ENCODE assay signal across 9 cellular contexts in genomic region chr17:15642505-15643251, GRCh38. TPM values are rescaled to one million over a fixed set of nuclear protein-coding genes. Genes with fewer than 3 reads are reported as not detected.
A peak's percentile ranks its signal among the peaks of the same experiment; 100 is the strongest.
DNase-seq lines count a peak whose midpoint lies in the region; FAIRE-seq and TF ChIP-seq lines count a peak whose summit lies in the region.
"Not testable (repeated sequence)": the region's sequence is repeated elsewhere in the genome, so short reads cannot be mapped to it uniquely, and the experiment has no call there.
"Had no signal": no experiment of that assay in that cellular context is flagged by ENCODE, and none has a peak within 500 bp of the region (broad histone marks: within the 10 kb centered on the region; RNA-seq: fewer than 3 reads in every experiment).

No MANE protein-coding gene starts in this region.

- not testable (repeated sequence) for H3K4me3 ChIP-seq in GM23248; astrocyte (ENCODE audit: insufficient read depth, low read depth, low read length); mesenchymal stem cell (ENCODE audit: insufficient read depth in 1 of 2, low read depth in 1 of 2, low read length in 2 of 2)
- H3K4me3 ChIP-seq in PC-9 (peak overlapping the region; percentile 46; the same call in 1 of the 2 replicates), left ventricle myocardium inferior (peak overlapping the region; percentile 25), skeletal muscle satellite cell (ENCODE audit: low read length) (peak overlapping the region; percentile 30)

- TSS peak; percentile 31 for BruUV-seq in PC-9 (replicated peaks; lab: Mats Ljungman, UMichigan)

- H3K4me1 ChIP-seq in GM23248 (ENCODE audit: insufficient read depth) (peaks cover 14% of the 10 kb centered on the region), PC-9 (replicated peaks; ENCODE audit: insufficient read depth) (peaks cover 45% of the 10 kb centered on the region), astrocyte (ENCODE audit: insufficient read depth, low read length) (peaks cover 12% of the 10 kb centered on the region), left ventricle myocardium inferior (peaks cover 29% of the 10 kb centered on the region), skeletal muscle satellite cell (ENCODE audit: control insufficient read depth, insufficient read depth, low read length) (peaks cover 20% of the 10 kb centered on the region)
- not testable (repeated sequence) for H3K4me1 ChIP-seq in mesenchymal stem cell (ENCODE audit: control insufficient read depth, insufficient read depth, low read depth, low read length)

- H3K9me3 Mint-ChIP-seq in astrocyte (ENCODE audit: unreplicated experiment), result not testable (repeated sequence)

- WGBS in GM23248 (ENCODE audit: low coverage in 1 of 2, low lambda C conversion rate in 2 of 2, missing lambda C conversion rate in 2 of 2), 2 experiments, result 25 to 31% methylated on average over 4 of the region's 12 CpGs
- no CpG with 5 or more reads among the region's 12 CpGs for WGBS in mesenchymal stem cell

- H3K27me3 Mint-ChIP-seq in astrocyte (ENCODE audit: low read depth, unreplicated experiment), result not testable (repeated sequence)

- not testable (repeated sequence) for H3K23ac ChIP-seq in mesenchymal stem cell (ENCODE audit: low read length in 2 of 2)

- H2AK5ac ChIP-seq in mesenchymal stem cell (ENCODE audit: low read length, severe bottlenecking), result not testable (repeated sequence)

- H3K9ac ChIP-seq in GM23248 (0 out of 2 replicates have a peak overlapping the region, but pooled peaks have one; percentile 38), skeletal muscle satellite cell (ENCODE audit: low read depth, low read length) (peak overlapping the region; percentile 21)
- not testable (repeated sequence) for H3K9ac ChIP-seq in astrocyte (ENCODE audit: low read length); mesenchymal stem cell (ENCODE audit: low read length)

- H3K4me2 ChIP-seq in GM23248 (ENCODE audit: unreplicated experiment), result peak overlapping the region; percentile 48
- peak overlapping the region; percentile 69 for H3K4me2 ChIP-seq in PC-9
- not testable (repeated sequence) for H3K4me2 ChIP-seq in astrocyte (ENCODE audit: low read length); mesenchymal stem cell (ENCODE audit: low read length, poor library complexity, severe bottlenecking)
- peak overlapping the region; percentile 65 for H3K4me2 ChIP-seq in skeletal muscle satellite cell (ENCODE audit: low read length)

- not testable (repeated sequence) for H3K18ac ChIP-seq in mesenchymal stem cell (ENCODE audit: low read depth in 1 of 2, low read length in 2 of 2)

- not testable (repeated sequence) for H3K79me1 ChIP-seq in mesenchymal stem cell (replicated peaks; ENCODE audit: low read length, poor library complexity, severe bottlenecking)

- in situ Hi-C loops in GM23248 (cut with MboI), result not testable (repeated sequence)

- not testable (repeated sequence) for H3K9me2 ChIP-seq in GM23248 (ENCODE audit: insufficient read depth); PC-9 (ENCODE audit: insufficient read depth)

- TF ChIP-seq CTCF in PC-9 (conservative IDR thresholded peaks at IDR 0.05); astrocyte (IDR thresholded peaks at IDR 0.05; ENCODE audit: insufficient read depth, low read depth, low read length); left ventricle myocardium inferior (IDR thresholded peaks at IDR 0.05; ENCODE audit: borderline replicate concordance): not testable (repeated sequence)

- peak overlapping the region; percentile 47 for H3K27ac Mint-ChIP-seq in astrocyte (ENCODE audit: unreplicated experiment)

- not testable (repeated sequence) for H3K9me3 ChIP-seq in GM23248 (ENCODE audit: low read depth); PC-9 (ENCODE audit: insufficient read depth, low read depth); astrocyte (ENCODE audit: insufficient read depth, low read depth, low read length); left ventricle myocardium inferior (replicated peaks); mesenchymal stem cell (ENCODE audit: control insufficient read depth, low read length); skeletal muscle satellite cell (replicated peaks; ENCODE audit: low read length)

- intact Hi-C loops in PC-9 (cut with micrococcal nuclease; ENCODE audit: unreplicated experiment); left ventricle myocardium inferior (cut with micrococcal nuclease): not testable (repeated sequence)

- H4K20me1 ChIP-seq in GM23248 (ENCODE audit: insufficient read depth); PC-9 (ENCODE audit: insufficient read depth); astrocyte (ENCODE audit: insufficient read depth, low read length): not testable (repeated sequence)

- H2AFZ ChIP-seq in GM23248; PC-9; astrocyte (ENCODE audit: low read depth, low read length); mesenchymal stem cell (ENCODE audit: low read depth, low read length): not testable (repeated sequence)

- not testable (repeated sequence) for H3K27me3 ChIP-seq in GM23248 (replicated peaks; ENCODE audit: insufficient read depth); PC-9 (ENCODE audit: insufficient read depth, low read depth); astrocyte (ENCODE audit: insufficient read depth, low read length); left ventricle myocardium inferior (ENCODE audit: low read depth); mesenchymal stem cell (ENCODE audit: control insufficient read depth in 1 of 2, insufficient read depth in 1 of 2, low read length in 2 of 2); skeletal muscle satellite cell (ENCODE audit: control insufficient read depth, insufficient read depth, low read length)

- H2BK12ac ChIP-seq in mesenchymal stem cell (ENCODE audit: low read length in 2 of 2), result not testable (repeated sequence)

- H3F3A ChIP-seq in GM23248 (ENCODE audit: insufficient read depth), result not testable (repeated sequence)
- H3F3A ChIP-seq in PC-9 (ENCODE audit: insufficient read depth, low read depth), result peaks cover 26% of the 10 kb centered on the region

- H3K4me1 Mint-ChIP-seq in astrocyte (ENCODE audit: low read depth, unreplicated experiment), result peaks cover 15% of the 10 kb centered on the region

- not testable (repeated sequence) for H2BK5ac ChIP-seq in mesenchymal stem cell (ENCODE audit: low read depth, low read length, poor library complexity, severe bottlenecking)

- FAIRE-seq in astrocyte (lab: Jason Lieb, UNC), result peak; percentile 98

- not testable (repeated sequence) for H3K79me2 ChIP-seq in GM23248 (ENCODE audit: insufficient read depth); astrocyte (ENCODE audit: insufficient read depth, low read length)
- peaks cover 50% of the 10 kb centered on the region for H3K79me2 ChIP-seq in PC-9 (ENCODE audit: low read depth)

- CTCF ChIA-PET in PC-9 (lab: Charles Lee), result not testable (repeated sequence)

- not testable (repeated sequence) for H4K91ac ChIP-seq in mesenchymal stem cell (ENCODE audit: low read length)

- peak overlapping the region; percentile 66 for H3K27ac ChIP-seq in GM23248
- peak overlapping the region; percentile 97 for H3K27ac ChIP-seq in PC-9
- H3K27ac ChIP-seq in astrocyte (ENCODE audit: low read depth, low read length), result peak overlapping the region; percentile 53
- peak overlapping the region; percentile 87 for H3K27ac ChIP-seq in epithelial cell of prostate
- not testable (repeated sequence) for H3K27ac ChIP-seq in left ventricle myocardium inferior (replicated peaks)
- peak overlapping the region; percentile 61 for H3K27ac ChIP-seq in mesenchymal stem cell (ENCODE audit: low read length, poor library complexity, severe bottlenecking)

- not testable (repeated sequence) for H2BK15ac ChIP-seq in mesenchymal stem cell (ENCODE audit: low read depth, poor library complexity, severe bottlenecking)

- POLR2A ChIA-PET in PC-9 (lab: Charles Lee; ENCODE audit: unreplicated experiment), result not testable (repeated sequence)

- not testable (repeated sequence) for H3K36me3 Mint-ChIP-seq in astrocyte (ENCODE audit: low read depth, unreplicated experiment)

- H3K4ac ChIP-seq in mesenchymal stem cell (ENCODE audit: low read depth in 1 of 2, low read length in 2 of 2), result not testable (repeated sequence)

- H3K4me3 Mint-ChIP-seq in astrocyte (ENCODE audit: unreplicated experiment), result not testable (repeated sequence)

- not testable (repeated sequence) for H3K36me3 ChIP-seq in GM23248 (ENCODE audit: low read depth); PC-9 (ENCODE audit: low read depth); astrocyte (ENCODE audit: insufficient read depth, low read length); left ventricle myocardium inferior; mesenchymal stem cell (ENCODE audit: control insufficient read depth in 1 of 2, insufficient read depth in 2 of 2, low read depth in 1 of 2, low read length in 2 of 2); skeletal muscle satellite cell (ENCODE audit: insufficient read depth, low read length)

- not testable (repeated sequence) for DNase-seq in GM23248; astrocyte (ENCODE audit: low read depth); epithelial cell of prostate (ENCODE audit: low read depth, low spot score); left ventricle myocardium inferior; mesenchymal stem cell
- DNase-seq in PC-9, result peak in 1 of 2 experiments; percentile 29

- H3K14ac ChIP-seq in mesenchymal stem cell (ENCODE audit: low read length in 2 of 2), result not testable (repeated sequence)

- not testable (repeated sequence) for H2BK120ac ChIP-seq in mesenchymal stem cell (ENCODE audit: low read depth, low read length)

- H4K8ac ChIP-seq in mesenchymal stem cell (ENCODE audit: low read length), result not testable (repeated sequence)

RNA-seq across cellular contexts. Expression of gene FBXW10B, which starts 23.2 kb away (rescaled TPM):
- total RNA-seq in GM23248 (2014; rRNA removed; shearing (Covaris generic)), result not detected in 2 replicates
- polyA plus RNA-seq in GM23248 (2016; fragmentation: Nextera tagmentation; extraction: Ambion mirVana), result 0.15 TPM in 1 of 2 replicates, not detected in the other
- total RNA-seq in PC-9 (2021) (16.2 and 19.9 TPM in 2 replicates), astrocyte (2.4 and 3.9 TPM in 2 replicates), left ventricle myocardium inferior (1.0 TPM)
- 0.40 TPM for polyA plus RNA-seq in mesenchymal stem cell (2013, experiment 1 of 2)
- polyA plus RNA-seq in mesenchymal stem cell (2013, experiment 2 of 2), result 0.29 TPM
- 1.3 and 1.5 TPM in 2 replicates for total RNA-seq in skeletal muscle satellite cell (2012; rRNA removed)
- total RNA-seq: H1 had no signal
- polyA plus RNA-seq: CD4-positive, alpha-beta memory T cell had no signal

RNA-seq across cellular contexts. Expression of gene TRIM16, which starts 41.4 kb away (rescaled TPM):
- total RNA-seq in GM23248 (2014; rRNA removed; shearing (Covaris generic)), result 32.1 and 39.0 TPM in 2 replicates
- 21.3 and 23.2 TPM in 2 replicates for polyA plus RNA-seq in GM23248 (2016; fragmentation: Nextera tagmentation; extraction: Ambion mirVana)
- total RNA-seq in PC-9 (2021) (213 and 243 TPM in 2 replicates), astrocyte (43.3 and 44.8 TPM in 2 replicates), left ventricle myocardium inferior (30.4 TPM)
- polyA plus RNA-seq in mesenchymal stem cell (2013, experiment 1 of 2), result 20.4 TPM
- polyA plus RNA-seq in mesenchymal stem cell (2013, experiment 2 of 2), result 21.1 TPM
- total RNA-seq in skeletal muscle satellite cell (2012; rRNA removed), result 48.9 and 51.7 TPM in 2 replicates

RNA-seq across cellular contexts. Expression of gene ZNF286A, which starts 56.9 kb away (rescaled TPM):
- total RNA-seq in GM23248 (2014; rRNA removed; shearing (Covaris generic)), result 13.6 and 18.3 TPM in 2 replicates
- polyA plus RNA-seq in GM23248 (2016; fragmentation: Nextera tagmentation; extraction: Ambion mirVana), result 10.3 and 11.7 TPM in 2 replicates
- total RNA-seq in PC-9 (2021) (65.9 and 66.1 TPM in 2 replicates), astrocyte (44.1 and 58.6 TPM in 2 replicates), left ventricle myocardium inferior (10.8 TPM)
- polyA plus RNA-seq in mesenchymal stem cell (2013, experiment 1 of 2), result 11.0 TPM
- polyA plus RNA-seq in mesenchymal stem cell (2013, experiment 2 of 2), result 12.0 TPM
- total RNA-seq in skeletal muscle satellite cell (2012; rRNA removed), result 27.6 and 28.0 TPM in 2 replicates
